ENCODE assay signal across 23 cellular contexts in genomic region chr13:44840131-44840530, GRCh38.
"Had no signal": no experiment of that assay in that cellular context is flagged by ENCODE, and none has a peak within 500 bp of the region (broad histone marks: within the 10 kb centered on the region; RNA-seq: fewer than 3 reads in every experiment).

No MANE protein-coding gene starts in this region.

- H3K9me3 ChIP-seq: adrenal gland, colonic mucosa, esophagus muscularis mucosa, ovary, psoas muscle, spleen, tibial nerve had no signal

- H3K4me1 ChIP-seq: adrenal gland, colonic mucosa, psoas muscle, tibial nerve had no signal

- H3K27ac Mint-ChIP-seq: activated CD4-positive, alpha-beta T cell treated with anti-CD3 and anti-CD28 coated beads, Interleukin-2, amount 10 ng/mL, durations not matched to agents 24 days and 14 days; activated CD8-positive, alpha-beta T cell treated with anti-CD3 and anti-CD28 coated beads for 36 hours; activated naive CD4-positive, alpha-beta T cell treated with anti-CD3 and anti-CD28 coated beads for 36 hours; activated T-helper 2 cell treated with anti-CD3 and anti-CD28 coated beads, Interferon-gamma antibody, Interleukin-2, Interleukin-4, amounts not matched to agents 10 μg/mL and 5 μg/mL and 100 μg/mL, durations not matched to agents 14 hours and 24 hours and 36 hours; naive thymus-derived CD8-positive, alpha-beta T cell had no signal

- H3K4me3 Mint-ChIP-seq: activated CD4-positive, alpha-beta T cell treated with anti-CD3 and anti-CD28 coated beads, Interleukin-2, amount 10 ng/mL, durations not matched to agents 24 days and 14 days; activated CD8-positive, alpha-beta T cell treated with anti-CD3 and anti-CD28 coated beads for 36 hours; activated naive CD4-positive, alpha-beta T cell treated with anti-CD3 and anti-CD28 coated beads for 36 hours; naive thymus-derived CD8-positive, alpha-beta T cell had no signal

- H3K4me3 ChIP-seq: adrenal gland, colonic mucosa, esophagus muscularis mucosa, hepatocyte, ovary, psoas muscle, spleen, tibial nerve had no signal

- DNase-seq: activated CD4-positive, alpha-beta T cell treated with anti-CD3 and anti-CD28 coated beads, Interleukin-2, amount 10 ng/mL, durations not matched to agents 24 days and 14 days; activated CD4-positive, CD25-positive, alpha-beta regulatory T cell; activated CD8-positive, alpha-beta T cell treated with anti-CD3 and anti-CD28 coated beads for 36 hours; activated naive CD4-positive, alpha-beta T cell treated with anti-CD3 and anti-CD28 coated beads for 36 hours; activated T-cell treated with anti-CD3 and anti-CD28 coated beads, Interleukin-2, amount 50 U/mL, for 1 hour; adrenal gland; colonic mucosa; foreskin keratinocyte; left cardiac atrium; mesenchymal stem cell; naive thymus-derived CD8-positive, alpha-beta T cell; ovary; psoas muscle; right cardiac atrium; spleen; stimulated activated CD8-positive, alpha-beta memory T cell treated with anti-CD3 and anti-CD28 coated beads, Interleukin-4, amount 100 ng/mL, for 48 hours; stimulated activated naive CD4-positive, alpha-beta T cell; T-helper 1 cell; T-helper 9 cell had no signal

- H3K4me1 Mint-ChIP-seq: activated CD4-positive, alpha-beta T cell treated with anti-CD3 and anti-CD28 coated beads, Interleukin-2, amount 10 ng/mL, durations not matched to agents 24 days and 14 days; naive thymus-derived CD8-positive, alpha-beta T cell had no signal

- H3K36me3 Mint-ChIP-seq: naive thymus-derived CD8-positive, alpha-beta T cell had no signal

- ATAC-seq: activated CD8-positive, alpha-beta T cell treated with anti-CD3 and anti-CD28 coated beads for 36 hours; foreskin keratinocyte; naive thymus-derived CD8-positive, alpha-beta T cell; psoas muscle; right cardiac atrium had no signal

- H3K27ac ChIP-seq: adrenal gland, colonic mucosa, foreskin keratinocyte, hepatocyte, ovary, psoas muscle, spleen, tibial nerve had no signal

- H3K36me3 ChIP-seq: adrenal gland, colonic mucosa, esophagus muscularis mucosa, ovary, spleen, tibial nerve had no signal

- H3K27me3 ChIP-seq: adrenal gland, colonic mucosa, esophagus muscularis mucosa, foreskin keratinocyte, hepatocyte, ovary, spleen, tibial nerve had no signal

- H3K9me3 Mint-ChIP-seq: activated CD4-positive, alpha-beta T cell treated with anti-CD3 and anti-CD28 coated beads, Interleukin-2, amount 10 ng/mL, durations not matched to agents 24 days and 14 days; activated CD8-positive, alpha-beta T cell treated with anti-CD3 and anti-CD28 coated beads for 36 hours; activated naive CD4-positive, alpha-beta T cell treated with anti-CD3 and anti-CD28 coated beads for 36 hours; activated T-helper 2 cell treated with anti-CD3 and anti-CD28 coated beads, Interferon-gamma antibody, Interleukin-2, Interleukin-4, amounts not matched to agents 10 μg/mL and 5 μg/mL and 100 μg/mL, durations not matched to agents 14 hours and 24 hours and 36 hours; naive thymus-derived CD8-positive, alpha-beta T cell had no signal
